1 cellular context compared by ENCODE assay signal in genomic region chr7:141161550-141161949, GRCh38.
TF ChIP-seq lines count a peak whose summit lies in the region.

No MANE protein-coding gene starts in this region.

TF ChIP-seq in WTC11, 78 proteins besides CTCF, POLR2A, EP300 and RAD21:
- TF ChIP-seq ATF6 (CRISPR knock-in tag; IDR thresholded peaks at IDR 0.05) (no peak), TEAD1 (CRISPR knock-in tag; IDR thresholded peaks at IDR 0.05) (no peak), ZNF138 (CRISPR knock-in tag; conservative IDR thresholded peaks at IDR 0.05) (no peak), E2F5 (CRISPR knock-in tag; IDR thresholded peaks at IDR 0.05) (no peak), NFATC4 (CRISPR knock-in tag; IDR thresholded peaks at IDR 0.05) (no peak), PREB (CRISPR knock-in tag; IDR thresholded peaks at IDR 0.05; ENCODE audit: borderline replicate concordance) (no peak), ZNF425 (CRISPR knock-in tag; conservative IDR thresholded peaks at IDR 0.05) (no peak), TCF7 (CRISPR knock-in tag; IDR thresholded peaks at IDR 0.05; ENCODE audit: low read depth) (no peak)
